In the genomic region with DNA sequence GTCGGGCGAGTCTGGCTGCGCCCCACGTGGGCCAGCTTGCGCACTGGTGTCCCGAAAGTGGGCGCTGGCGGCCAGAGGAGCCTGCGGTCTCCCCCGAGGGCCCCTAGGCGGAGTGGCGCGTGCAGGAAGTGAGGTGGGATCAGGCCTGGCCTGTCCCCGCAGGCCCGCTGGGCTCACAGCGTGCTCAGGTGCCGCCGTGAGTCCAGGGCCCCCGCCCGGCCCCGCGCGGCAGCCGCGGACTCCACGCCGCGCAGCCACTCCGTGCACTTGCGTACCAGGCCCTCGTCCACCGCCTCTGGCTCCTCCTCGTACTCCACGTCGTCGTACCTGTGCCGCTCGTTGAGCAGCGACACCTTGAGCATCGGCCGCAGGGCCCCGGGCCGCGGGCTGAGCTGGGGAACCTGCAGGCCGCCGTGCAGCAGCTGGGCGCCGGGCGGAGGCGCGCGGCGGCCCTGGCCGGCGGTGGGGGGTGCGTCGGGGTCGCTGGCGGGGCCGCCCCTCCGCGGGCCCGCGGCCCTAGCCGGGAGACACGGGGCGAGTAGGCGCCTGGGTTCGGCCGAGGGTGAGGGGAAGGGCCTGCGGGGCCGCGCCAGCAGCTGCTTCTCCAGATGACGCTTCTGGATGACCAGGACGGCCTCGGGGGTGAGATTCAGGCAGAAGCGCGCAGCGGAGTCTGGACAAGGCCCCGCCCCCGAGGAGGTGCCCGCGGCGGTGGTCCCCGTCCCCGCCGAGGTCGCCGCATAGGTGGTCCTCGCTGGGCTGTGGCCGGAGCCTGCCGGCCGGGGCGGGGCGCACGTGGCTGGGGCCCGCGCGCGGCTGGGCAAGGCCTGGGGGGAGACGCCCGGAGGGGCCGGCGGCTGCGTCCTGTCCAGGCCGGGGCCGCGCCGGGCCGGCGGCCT, we compare ENCODE assay signal across 9 cellular contexts. TPM values are rescaled to one million over a fixed set of nuclear protein-coding genes. Genes with fewer than 3 reads are reported as not detected.
DNase-seq lines count a peak whose midpoint lies in the region; ATAC-seq and TF ChIP-seq lines count a peak whose summit lies in the region.
"Had no signal": no experiment of that assay in that cellular context is flagged by ENCODE, and none has a peak within 500 bp of the region (broad histone marks: within the 10 kb centered on the region; RNA-seq: fewer than 3 reads in every experiment).

No MANE protein-coding gene starts in this region.

- POLR2A ChIA-PET in AG04450 (lab: Yijun Ruan, JAX): no interaction called here

- H3K9me3 ChIP-seq in AG04450 (ENCODE audit: control insufficient read depth, insufficient read depth, low read length): peaks cover 2% of the 10 kb centered on the region; the same call in 1 of the 2 replicates

- H3K4me3 ChIP-seq in AG04450 (ENCODE audit: low read depth, low read length) (peak overlapping the region; percentile 10; the same call in 1 of the 2 replicates), kidney epithelial cell (ENCODE audit: low read depth, low read length) (peak overlapping the region; percentile 20)

- no peak for DNase-seq in AG04450 (ENCODE audit: low read depth, low spot score)
- DNase-seq in activated naive CD4-positive, alpha-beta T cell treated with anti-CD3 and anti-CD28 coated beads, Interleukin-2, amount 50 U/mL, for 16 hours: peak; percentile 36
- DNase-seq in kidney epithelial cell (ENCODE audit: low read depth): no peak
- peak in 17 of 49 donors; percentile 39 to 87 (median 62) for DNase-seq in substantia nigra (lab: John Stamatoyannopoulos, UW)
- no peak for DNase-seq in activated gamma-delta T cell (lab: John Stamatoyannopoulos, UW)
- DNase-seq in medulla oblongata (ENCODE audit: extremely low spot score): no peak

- H3K27me3 ChIP-seq in AG04450 (ENCODE audit: control insufficient read depth, insufficient read depth, low read length) (peaks cover 51% of the 10 kb centered on the region), kidney epithelial cell (ENCODE audit: control insufficient read depth, insufficient read depth, low read length) (peaks cover 46% of the 10 kb centered on the region)

- H3K27ac ChIP-seq in AG04450 (ENCODE audit: low read depth, low read length): no peak overlapping the region
- H3K27ac ChIP-seq in substantia nigra (ENCODE audit: low read depth, low read length, poor library complexity, severe bottlenecking): peak overlapping the region; percentile 95

- peak; percentile 26 for ATAC-seq in GM18517 (IDR thresholded peaks at IDR 0.05; ENCODE audit: unreplicated experiment)
- ATAC-seq in HG03108 (IDR thresholded peaks at IDR 0.05; ENCODE audit: unreplicated experiment): peak; percentile 23
- ATAC-seq: HCT116 had no signal

- CTCF ChIA-PET in AG04450 (lab: Charles Lee): no interaction called here

- TF ChIP-seq CTCF in AG04450 (IDR thresholded peaks at IDR 0.05; ENCODE audit: low read depth, low read length): no peak
- no peak for TF ChIP-seq CTCF in kidney epithelial cell (IDR thresholded peaks at IDR 0.05; ENCODE audit: insufficient read depth, low read length, poor library complexity, severe bottlenecking)

- no peaks in the 10 kb centered on the region for H3K36me3 ChIP-seq in kidney epithelial cell (ENCODE audit: control insufficient read depth, insufficient read depth, low read length)

RNA-seq across cellular contexts. Expression of gene PRR18, which starts 0.9 kb away (rescaled TPM):
- not detected in 2 replicates for polyA plus RNA-seq in AG04450 (2011; rRNA removed)
- not detected in 2 replicates for polyA minus RNA-seq in AG04450 (2011; rRNA and poly(A)+ RNA removed)
- total RNA-seq in kidney epithelial cell: 0.13 and 0.55 TPM in 2 replicates

RNA-seq across cellular contexts. Expression of gene SFT2D1, which starts 35.0 kb away (rescaled TPM):
- polyA plus RNA-seq in AG04450 (2011; rRNA removed): 54.8 and 76.5 TPM in 2 replicates
- 15.6 and 18.5 TPM in 2 replicates for polyA minus RNA-seq in AG04450 (2011; rRNA and poly(A)+ RNA removed)
- 59.7 and 74.1 TPM in 2 replicates for total RNA-seq in kidney epithelial cell
